Comparison of ENCODE assay signal across 19 cellular contexts in the genomic region with DNA sequence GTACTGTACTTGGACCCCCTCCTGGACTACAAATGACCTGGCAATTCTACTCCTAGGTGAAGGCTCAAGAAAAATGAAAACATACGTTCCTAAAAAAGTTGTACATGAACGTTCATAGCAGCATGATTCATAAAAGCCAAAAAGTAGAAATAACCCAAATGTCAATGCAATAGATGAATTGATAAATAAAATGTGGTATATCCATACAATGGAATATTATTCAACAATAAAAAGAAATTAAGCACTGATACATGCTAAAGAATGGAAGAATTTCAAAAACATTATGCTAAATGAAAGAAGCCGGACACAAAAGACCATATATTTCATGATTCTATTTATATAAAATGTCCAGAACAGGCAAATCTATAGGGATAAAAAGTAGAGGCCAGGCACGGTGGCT. TPM values are rescaled to one million over a fixed set of nuclear protein-coding genes. Genes with fewer than 3 reads are reported as not detected.
DNase-seq lines count a peak whose midpoint lies in the region; ATAC-seq, FAIRE-seq and TF ChIP-seq lines count a peak whose summit lies in the region.
"Had no signal": no experiment of that assay in that cellular context is flagged by ENCODE, and none has a peak within 500 bp of the region (broad histone marks: within the 10 kb centered on the region; RNA-seq: fewer than 3 reads in every experiment).

No MANE protein-coding gene starts in this region.

- H3K27ac Mint-ChIP-seq in naive thymus-derived CD4-positive, alpha-beta T cell, result no peak overlapping the region
- H3K27ac Mint-ChIP-seq in stimulated activated naive CD8-positive, alpha-beta T cell treated with anti-CD3 and anti-CD28 coated beads, Interleukin-15, amount 100 ng/mL, for 72 hours, result no peak overlapping the region
- H3K27ac Mint-ChIP-seq: CD4-positive, alpha-beta memory T cell; GM23338; H9 had no signal

- ATAC-seq in K562, result no peak
- ATAC-seq in naive thymus-derived CD4-positive, alpha-beta T cell, result no peak
- no peak for ATAC-seq in stimulated activated naive CD8-positive, alpha-beta T cell treated with anti-CD3 and anti-CD28 coated beads, Interleukin-15, amount 100 ng/mL, for 72 hours
- ATAC-seq: GM23338, HCT116 had no signal

- H3K4me3 Mint-ChIP-seq in naive thymus-derived CD4-positive, alpha-beta T cell, result no peak overlapping the region
- H3K4me3 Mint-ChIP-seq in stimulated activated naive CD8-positive, alpha-beta T cell treated with anti-CD3 and anti-CD28 coated beads, Interleukin-15, amount 100 ng/mL, for 72 hours, result no peak overlapping the region
- H3K4me3 Mint-ChIP-seq: CD4-positive, alpha-beta memory T cell; GM23338; H9 had no signal

- peaks cover 7 to 97% (median 67%) of the 10 kb centered on the region in 11 donors for H3K9me3 Mint-ChIP-seq in naive thymus-derived CD4-positive, alpha-beta T cell
- peaks cover 55 to 65% of the 10 kb centered on the region in 2 donors for H3K9me3 Mint-ChIP-seq in stimulated activated naive CD8-positive, alpha-beta T cell treated with anti-CD3 and anti-CD28 coated beads, Interleukin-15, amount 100 ng/mL, for 72 hours

- no peaks in the 10 kb centered on the region for H3K9me2 ChIP-seq in OCI-LY7 (ENCODE audit: insufficient read depth, low read length)

- no peak overlapping the region for H3K4me2 ChIP-seq in BLaER1
- H3K4me2 ChIP-seq in BLaER1 treated with 17β-estradiol and CSF1 and Interleukin-3, amounts not matched to agents 10 nM and 100 nM, result no peak overlapping the region
- H3K4me2 ChIP-seq in K562 (ENCODE audit: insufficient read depth, low read length), result no peak overlapping the region
- no peak overlapping the region for H3K4me2 ChIP-seq in OCI-LY7 (ENCODE audit: low read length)
- H3K4me2 ChIP-seq: GM23338 had no signal

- H3K4me1 ChIP-seq in BLaER1 (no peaks in the 10 kb centered on the region), K562 (replicated peaks in 1 of 2; ENCODE audit: control insufficient read depth in 2 of 2, insufficient read depth in 2 of 2, low read length in 2 of 2) (no peaks in the 10 kb centered on the region), OCI-LY7 (ENCODE audit: insufficient read depth, low read length, poor library complexity, severe bottlenecking) (no peaks in the 10 kb centered on the region)
- H3K4me1 ChIP-seq in BLaER1 treated with 17β-estradiol and CSF1 and Interleukin-3, amounts not matched to agents 10 nM and 100 nM, result no peaks in the 10 kb centered on the region
- H3K4me1 ChIP-seq in naive thymus-derived CD4-positive, alpha-beta T cell (ENCODE audit: control insufficient read depth in 2 of 2, insufficient read depth in 2 of 2, low read length in 2 of 2), result no peaks in the 10 kb centered on the region

- H3K9ac ChIP-seq in BLaER1, result no peak overlapping the region
- no peak overlapping the region for H3K9ac ChIP-seq in BLaER1 treated with 17β-estradiol and CSF1 and Interleukin-3, amounts not matched to agents 10 nM and 100 nM
- H3K9ac ChIP-seq in K562 (ENCODE audit: insufficient read depth in 1 of 2, low read depth in 2 of 2, low read length in 2 of 2), result no peak overlapping the region

- no peaks in the 10 kb centered on the region for H3K27me3 ChIP-seq in BLaER1
- no peaks in the 10 kb centered on the region for H3K27me3 ChIP-seq in BLaER1 treated with 17β-estradiol and CSF1 and Interleukin-3, amounts not matched to agents 10 nM and 100 nM
- no peaks in the 10 kb centered on the region for H3K27me3 ChIP-seq in K562 (ENCODE audit: control insufficient read depth in 2 of 2, insufficient read depth in 2 of 2, low read length in 2 of 2)
- H3K27me3 ChIP-seq in naive thymus-derived CD4-positive, alpha-beta T cell (ENCODE audit: control insufficient read depth in 2 of 2, insufficient read depth in 2 of 2, low read length in 2 of 2), result no peaks in the 10 kb centered on the region

- H3K27ac ChIP-seq in BLaER1, result no peak overlapping the region
- no peak overlapping the region for H3K27ac ChIP-seq in BLaER1 treated with 17β-estradiol and CSF1 and Interleukin-3, amounts not matched to agents 10 nM and 100 nM
- H3K27ac ChIP-seq in K562 (ENCODE audit: extremely low read depth, low read depth, low read length), result no peak overlapping the region
- H3K27ac ChIP-seq in naive thymus-derived CD4-positive, alpha-beta T cell (ENCODE audit: low read depth, low read length), result no peak overlapping the region
- no peak overlapping the region for H3K27ac ChIP-seq in OCI-LY7 (ENCODE audit: low read depth, low read length, poor library complexity, severe bottlenecking)

- CTCF ChIA-PET in K562 (lab: Yijun Ruan, JAX; ENCODE audit: low intra/inter-chr PET ratio) (no interaction called here), OCI-LY7 (lab: Charles Lee; ENCODE audit: unreplicated experiment) (no interaction called here)
- CTCF ChIA-PET in naive thymus-derived CD4-positive, alpha-beta T cell (lab: Charles Lee), result no interaction called here

- H2AFZ ChIP-seq in K562 (ENCODE audit: low read depth, low read length), result no peak overlapping the region
- H2AFZ ChIP-seq in OCI-LY7 (ENCODE audit: low read length), result no peak overlapping the region
- H2AFZ ChIP-seq: GM23338 had no signal

- H3K4me1 Mint-ChIP-seq in naive thymus-derived CD4-positive, alpha-beta T cell, result no peaks in the 10 kb centered on the region
- no peaks in the 10 kb centered on the region for H3K4me1 Mint-ChIP-seq in stimulated activated naive CD8-positive, alpha-beta T cell treated with anti-CD3 and anti-CD28 coated beads, Interleukin-15, amount 100 ng/mL, for 72 hours
- H3K4me1 Mint-ChIP-seq: CD4-positive, alpha-beta memory T cell; GM23338; H9 had no signal

- H3K9me1 ChIP-seq in K562 (ENCODE audit: control insufficient read depth, insufficient read depth, low read length), result no peaks in the 10 kb centered on the region

- POLR2A ChIA-PET in K562 (lab: Yijun Ruan, JAX) (interaction anchor here (1.0 kb wide), 1 partner anchor 11 kb away, joined by 7 read pairs; a partner anchor contains a TSS), OCI-LY7 (lab: Charles Lee) (no interaction called here)
- POLR2A ChIA-PET in naive thymus-derived CD4-positive, alpha-beta T cell (lab: Charles Lee), result no interaction called here

- H3K4me3 ChIP-seq in BLaER1 (peak overlapping the region; percentile 11; the same call in 1 of the 2 replicates), K562 (no peak overlapping the region), OCI-LY7 (ENCODE audit: low read depth, low read length, poor library complexity, severe bottlenecking) (no peak overlapping the region), foreskin fibroblast (ENCODE audit: low read depth in 1 of 2, low read length in 2 of 2) (no peak overlapping the region)
- H3K4me3 ChIP-seq in BLaER1 treated with 17β-estradiol and CSF1 and Interleukin-3, amounts not matched to agents 10 nM and 100 nM, result peak overlapping the region in 6 of 10 experiments; percentile 9 to 36 (median 21); a peak in 4 of 20 replicates
- peak overlapping the region; percentile 3 for H3K4me3 ChIP-seq in naive thymus-derived CD4-positive, alpha-beta T cell (ENCODE audit: low read length)
- H3K4me3 ChIP-seq: GM23338 had no signal

- intact Hi-C loops in K562 (cut with micrococcal nuclease), result no loop called here
- intact Hi-C loops in naive thymus-derived CD4-positive, alpha-beta T cell (cut with micrococcal nuclease), result no loop called here
- intact Hi-C loops in OCI-LY7 (cut with micrococcal nuclease; ENCODE audit: unreplicated experiment), result no loop called here

- H3K36me3 ChIP-seq in BLaER1 (peaks cover 94% of the 10 kb centered on the region), K562 (ENCODE audit: control insufficient read depth, insufficient read depth, low read length) (peaks cover 47% of the 10 kb centered on the region; the same call in 2 of the 3 replicates), OCI-LY7 (ENCODE audit: insufficient read depth, low read length) (no peaks in the 10 kb centered on the region)
- H3K36me3 ChIP-seq in BLaER1 treated with 17β-estradiol and CSF1 and Interleukin-3, amounts not matched to agents 10 nM and 100 nM, result peaks cover 91 to 96% (median 93%) of the 10 kb centered on the region in 11 experiments
- peaks cover 54 to 91% (median 65%) of the 10 kb centered on the region in 3 experiments for H3K36me3 ChIP-seq in naive thymus-derived CD4-positive, alpha-beta T cell (ENCODE audit: control insufficient read depth in 2 of 3, insufficient read depth in 3 of 3, low read length in 3 of 3)

- H4K20me1 ChIP-seq in BLaER1, result no peaks in the 10 kb centered on the region
- H4K20me1 ChIP-seq in BLaER1 treated with 17β-estradiol and CSF1 and Interleukin-3, amounts not matched to agents 10 nM and 100 nM, result no peaks in the 10 kb centered on the region
- H4K20me1 ChIP-seq in K562 (replicated peaks; ENCODE audit: control insufficient read depth, insufficient read depth, low read length), result no peaks in the 10 kb centered on the region
- no peaks in the 10 kb centered on the region for H4K20me1 ChIP-seq in OCI-LY7 (ENCODE audit: insufficient read depth, low read length)

- WGBS in K562 (ENCODE audit: insufficient coverage, low coverage, missing lambda C conversion rate), result 87% methylated on average over 4 of the region's 4 CpGs

- peak; percentile 48 for FAIRE-seq in K562 (lab: Jason Lieb, UNC)
- FAIRE-seq: GM12891, GM18507 had no signal

- H3K27me3 Mint-ChIP-seq in naive thymus-derived CD4-positive, alpha-beta T cell, result no peaks in the 10 kb centered on the region
- H3K27me3 Mint-ChIP-seq in stimulated activated naive CD8-positive, alpha-beta T cell treated with anti-CD3 and anti-CD28 coated beads, Interleukin-15, amount 100 ng/mL, for 72 hours, result no peaks in the 10 kb centered on the region
- H3K27me3 Mint-ChIP-seq: CD4-positive, alpha-beta memory T cell had no signal

- no peak for TF ChIP-seq POLR2A in K562 (conservative IDR thresholded peaks at IDR 0.05)

- H3K9me3 ChIP-seq in BLaER1, result peaks cover 87% of the 10 kb centered on the region
- H3K9me3 ChIP-seq in BLaER1 treated with 17β-estradiol and CSF1 and Interleukin-3, amounts not matched to agents 10 nM and 100 nM (replicated peaks in 1 of 11), result peaks cover 88 to 95% (median 94%) of the 10 kb centered on the region in 11 experiments
- H3K9me3 ChIP-seq in K562 (replicated peaks; ENCODE audit: control insufficient read depth, insufficient read depth, low read depth, low read length), result peaks cover 17% of the 10 kb centered on the region
- H3K9me3 ChIP-seq in naive thymus-derived CD4-positive, alpha-beta T cell (ENCODE audit: control insufficient read depth in 2 of 3, low read length in 3 of 3), result peaks cover 16 to 75% (median 30%) of the 10 kb centered on the region in 3 experiments
- no peaks in the 10 kb centered on the region for H3K9me3 ChIP-seq in OCI-LY7 (ENCODE audit: low read length)

- peaks cover 51 to 94% (median 92%) of the 10 kb centered on the region in 5 donors for H3K36me3 Mint-ChIP-seq in naive thymus-derived CD4-positive, alpha-beta T cell

- no peak for TF ChIP-seq RAD21 in K562 (CRISPR knock-in tag; conservative IDR thresholded peaks at IDR 0.05 in 1 of 2, IDR thresholded peaks at IDR 0.05 in 1 of 2)

- H3K79me2 ChIP-seq in K562 (ENCODE audit: control insufficient read depth, insufficient read depth, low read length) (no peaks in the 10 kb centered on the region), OCI-LY7 (ENCODE audit: insufficient read depth, low read depth, low read length) (no peaks in the 10 kb centered on the region)

- no peak for DNase-seq in K562 (ENCODE audit: extremely low read depth in 1 of 4, low spot score in 3 of 4)
- DNase-seq in naive thymus-derived CD4-positive, alpha-beta T cell, result no peak
- DNase-seq in OCI-LY7 (ENCODE audit: low spot score), result no peak
- DNase-seq in stimulated activated naive CD8-positive, alpha-beta T cell treated with anti-CD3 and anti-CD28 coated beads, Interleukin-15, amount 100 ng/mL, for 72 hours, result no peak
- no peak for DNase-seq in C1 segment of cervical spinal cord (lab: John Stamatoyannopoulos, UW)
- no peak for DNase-seq in foreskin fibroblast
- DNase-seq: Calu3; CD4-positive, alpha-beta memory T cell; COR-L47; DMS53; DMS79 treated with DMSO at 0.1 percent for 48 hours; GF-D8; H9 had no signal

- TF ChIP-seq CTCF in K562 (IDR thresholded peaks at IDR 0.05 in 2 of 3, conservative IDR thresholded peaks at IDR 0.05 in 1 of 3; ENCODE audit: insufficient read depth in 2 of 3, low read depth in 1 of 3, low read length in 3 of 3) (no peak), OCI-LY7 (conservative IDR thresholded peaks at IDR 0.05; ENCODE audit: low read length) (no peak), foreskin fibroblast (IDR thresholded peaks at IDR 0.05; ENCODE audit: low read depth, low read length) (no peak)

- TF ChIP-seq EP300 in K562 (IDR thresholded peaks at IDR 0.05; ENCODE audit: low read length), result no peak

- BruUV-seq in K562 (replicated peaks; lab: Mats Ljungman, UMichigan) (no TSS peak), OCI-LY7 (replicated peaks; lab: Mats Ljungman, UMichigan) (no TSS peak)

- in situ Hi-C loops in K562 (cut with MboI), result no loop called here

RNA-seq across cellular contexts. Expression of a gene that starts 9.5 kb away (rescaled TPM):
- 15.9 and 32.0 TPM in 2 replicates for total RNA-seq in K562 (2011; cell fraction: chromatin; rRNA removed; ENCODE audit: low replicate concordance)
- total RNA-seq in K562 (2011; cell fraction: nucleolus; rRNA removed), result 8.2 and 9.1 TPM in 2 replicates
- total RNA-seq in K562 (2011; cell fraction: nucleoplasm; rRNA removed), result 13.6 and 17.8 TPM in 2 replicates
- total RNA-seq in K562 (2014; rRNA removed) (2.6 and 3.2 TPM in 2 replicates), K562 (2014; rRNA removed; fragmentation: Illumina TruSeq; extraction: Trizol) (6.8 and 8.7 TPM in 2 replicates), K562 (2015; rRNA removed; fragmentation: Illumina TruSeq; extraction: Trizol) (4.1 and 5.5 TPM in 2 replicates), K562 (2021) (4.5 TPM in 2 replicates), OCI-LY7 (2022) (not detected in 2 replicates)
- polyA plus RNA-seq in K562 (2011; rRNA removed) (4.5 and 4.9 TPM in 2 replicates), K562 (2014; fragmentation: Illumina TruSeq; extraction: Trizol) (4.0 and 5.1 TPM in 2 replicates), K562 (2014; fragmentation: Nextera tagmentation; extraction: Ambion mirVana) (1 to 10 TPM; 2.8 to 3.5 TPM), K562 (2014; rRNA removed) (3.0 and 3.4 TPM in 2 replicates)
- polyA plus RNA-seq in K562 (2011; cell fraction: cytosol; rRNA removed), result 1.0 and 2.1 TPM in 2 replicates
- polyA plus RNA-seq in K562 (2011; cell fraction: nucleus; rRNA removed), result 8.5 and 10.9 TPM in 2 replicates
- polyA plus RNA-seq in K562 (2012), result 5.5 and 5.8 TPM in 2 replicates
- polyA minus RNA-seq in K562 (2011; rRNA and poly(A)+ RNA removed), result 10.4 and 15.0 TPM in 2 replicates
- 1.6 and 1.9 TPM in 2 replicates for polyA minus RNA-seq in K562 (2011; cell fraction: cytosol; rRNA and poly(A)+ RNA removed)
- 5.0 and 9.1 TPM in 2 replicates for polyA minus RNA-seq in K562 (2011; cell fraction: nucleus; rRNA and poly(A)+ RNA removed)
- 10 to 100 TPM; 13.2 to 25.0 (median 18.1) TPM for total RNA-seq in naive thymus-derived CD4-positive, alpha-beta T cell
- 1 to 10 TPM; 3.0 to 7.9 TPM for polyA plus RNA-seq in naive thymus-derived CD4-positive, alpha-beta T cell
- not detected in 2 replicates for total RNA-seq in OCI-LY7 (2014; rRNA removed; shearing (Covaris generic))

RNA-seq across cellular contexts. Expression of a gene that starts 11.0 kb away (rescaled TPM):
- 8.1 and 17.4 TPM in 2 replicates for total RNA-seq in K562 (2011; cell fraction: chromatin; rRNA removed; ENCODE audit: low replicate concordance)
- total RNA-seq in K562 (2011; cell fraction: nucleolus; rRNA removed), result 5.3 and 6.6 TPM in 2 replicates
- total RNA-seq in K562 (2011; cell fraction: nucleoplasm; rRNA removed), result 8.9 and 9.9 TPM in 2 replicates
- total RNA-seq in K562 (2014; rRNA removed) (7.4 and 11.4 TPM in 2 replicates), K562 (2014; rRNA removed; fragmentation: Illumina TruSeq; extraction: Trizol) (16.3 and 18.7 TPM in 2 replicates), K562 (2015; rRNA removed; fragmentation: Illumina TruSeq; extraction: Trizol) (10.3 and 10.6 TPM in 2 replicates), K562 (2021) (11.7 and 11.9 TPM in 2 replicates), OCI-LY7 (2022) (8.9 and 9.0 TPM in 2 replicates)
- polyA plus RNA-seq in K562 (2011; rRNA removed) (8.6 and 13.6 TPM in 2 replicates), K562 (2014; fragmentation: Illumina TruSeq; extraction: Trizol) (10.9 and 12.3 TPM in 2 replicates), K562 (2014; fragmentation: Nextera tagmentation; extraction: Ambion mirVana) (1 to 10 TPM; 7.2 to 9.4 TPM), K562 (2014; rRNA removed) (4.9 and 6.0 TPM in 2 replicates)
- 3.7 and 4.1 TPM in 2 replicates for polyA plus RNA-seq in K562 (2011; cell fraction: cytosol; rRNA removed)
- 5.6 and 6.4 TPM in 2 replicates for polyA plus RNA-seq in K562 (2011; cell fraction: nucleus; rRNA removed)
- polyA plus RNA-seq in K562 (2012), result 5.9 and 6.5 TPM in 2 replicates
- 15.6 and 19.2 TPM in 2 replicates for polyA minus RNA-seq in K562 (2011; rRNA and poly(A)+ RNA removed)
- polyA minus RNA-seq in K562 (2011; cell fraction: cytosol; rRNA and poly(A)+ RNA removed), result 4.9 and 7.1 TPM in 2 replicates
- polyA minus RNA-seq in K562 (2011; cell fraction: nucleus; rRNA and poly(A)+ RNA removed), result 4.8 and 8.2 TPM in 2 replicates
- 10 to 100 TPM in 3 of 5 experiments, 1 to 10 TPM in 2; 5.0 to 14.1 (median 11.1) TPM for total RNA-seq in naive thymus-derived CD4-positive, alpha-beta T cell
- polyA plus RNA-seq in naive thymus-derived CD4-positive, alpha-beta T cell, result 1 to 10 TPM; 5.6 to 7.0 TPM
- 10.0 and 11.2 TPM in 2 replicates for total RNA-seq in OCI-LY7 (2014; rRNA removed; shearing (Covaris generic))

RNA-seq across cellular contexts. Expression of a gene that starts 31.2 kb away (rescaled TPM):
- total RNA-seq in K562 (2011; cell fraction: chromatin; rRNA removed; ENCODE audit: low replicate concordance), result 7.8 and 13.9 TPM in 2 replicates
- 5.3 and 6.4 TPM in 2 replicates for total RNA-seq in K562 (2011; cell fraction: nucleolus; rRNA removed)
- total RNA-seq in K562 (2011; cell fraction: nucleoplasm; rRNA removed), result 7.0 and 7.1 TPM in 2 replicates
- total RNA-seq in K562 (2014; rRNA removed) (1.2 and 4.4 TPM in 2 replicates), K562 (2014; rRNA removed; fragmentation: Illumina TruSeq; extraction: Trizol) (3.8 and 4.7 TPM in 2 replicates), K562 (2015; rRNA removed; fragmentation: Illumina TruSeq; extraction: Trizol) (2.2 and 2.9 TPM in 2 replicates), K562 (2021) (2.2 and 3.0 TPM in 2 replicates), OCI-LY7 (2022) (not detected in 2 replicates)
- polyA plus RNA-seq in K562 (2011; rRNA removed) (0.69 and 2.7 TPM in 2 replicates), K562 (2014; fragmentation: Illumina TruSeq; extraction: Trizol) (2.1 and 2.4 TPM in 2 replicates), K562 (2014; fragmentation: Nextera tagmentation; extraction: Ambion mirVana) (1 to 10 TPM; 1.2 to 1.8 TPM), K562 (2014; rRNA removed) (2.3 and 2.7 TPM in 2 replicates)
- 0.18 and 0.95 TPM in 2 replicates for polyA plus RNA-seq in K562 (2011; cell fraction: cytosol; rRNA removed)
- 0.29 and 2.6 TPM in 2 replicates for polyA plus RNA-seq in K562 (2011; cell fraction: nucleus; rRNA removed)
- 1.8 and 2.3 TPM in 2 replicates for polyA plus RNA-seq in K562 (2012)
- 1.5 and 9.2 TPM in 2 replicates for polyA minus RNA-seq in K562 (2011; rRNA and poly(A)+ RNA removed)
- polyA minus RNA-seq in K562 (2011; cell fraction: cytosol; rRNA and poly(A)+ RNA removed), result 3.1 TPM in 1 of 2 replicates, not detected in the other
- 1.1 and 4.4 TPM in 2 replicates for polyA minus RNA-seq in K562 (2011; cell fraction: nucleus; rRNA and poly(A)+ RNA removed)
- 10 to 100 TPM in 3 of 5 experiments, 1 to 10 TPM in 2; 8.7 to 20.9 (median 11.0) TPM for total RNA-seq in naive thymus-derived CD4-positive, alpha-beta T cell
- 10 to 100 TPM; 11.5 to 12.1 TPM for polyA plus RNA-seq in naive thymus-derived CD4-positive, alpha-beta T cell
- 0.03 TPM in 1 of 2 replicates, not detected in the other for total RNA-seq in OCI-LY7 (2014; rRNA removed; shearing (Covaris generic))

RNA-seq across cellular contexts. Expression of a gene that starts 52.5 kb away (rescaled TPM):
- 2.4 and 5.7 TPM in 2 replicates for total RNA-seq in K562 (2011; cell fraction: chromatin; rRNA removed; ENCODE audit: low replicate concordance)
- total RNA-seq in K562 (2011; cell fraction: nucleolus; rRNA removed), result 1.8 and 2.5 TPM in 2 replicates
- total RNA-seq in K562 (2011; cell fraction: nucleoplasm; rRNA removed), result 3.5 and 5.0 TPM in 2 replicates
- total RNA-seq in K562 (2014; rRNA removed), result 1.8 TPM in 2 replicates
- total RNA-seq in K562 (2014; rRNA removed; fragmentation: Illumina TruSeq; extraction: Trizol), result 3.4 and 4.9 TPM in 2 replicates
- 3.0 and 3.1 TPM in 2 replicates for total RNA-seq in K562 (2015; rRNA removed; fragmentation: Illumina TruSeq; extraction: Trizol)
- total RNA-seq in K562 (2021), result 2.0 and 2.9 TPM in 2 replicates
- polyA plus RNA-seq in K562 (2011; rRNA removed), result 1.9 and 3.5 TPM in 2 replicates
- polyA plus RNA-seq in K562 (2011; cell fraction: cytosol; rRNA removed), result 0.10 and 1.2 TPM in 2 replicates
- 0.87 and 2.2 TPM in 2 replicates for polyA plus RNA-seq in K562 (2011; cell fraction: nucleus; rRNA removed)
- 1.9 and 2.9 TPM in 2 replicates for polyA plus RNA-seq in K562 (2012)
- 2.9 TPM in 2 replicates for polyA plus RNA-seq in K562 (2014; fragmentation: Illumina TruSeq; extraction: Trizol)
- 1 to 10 TPM; 3.4 to 4.8 TPM for polyA plus RNA-seq in K562 (2014; fragmentation: Nextera tagmentation; extraction: Ambion mirVana)
- 1.6 and 1.7 TPM in 2 replicates for polyA plus RNA-seq in K562 (2014; rRNA removed)
- 2.3 and 7.2 TPM in 2 replicates for polyA minus RNA-seq in K562 (2011; rRNA and poly(A)+ RNA removed)
- polyA minus RNA-seq in K562 (2011; cell fraction: cytosol; rRNA and poly(A)+ RNA removed), result 1.0 and 1.1 TPM in 2 replicates
- polyA minus RNA-seq in K562 (2011; cell fraction: nucleus; rRNA and poly(A)+ RNA removed), result 1.1 and 3.6 TPM in 2 replicates
- total RNA-seq in naive thymus-derived CD4-positive, alpha-beta T cell, result 10 to 100 TPM; 18.1 to 43.7 (median 36.0) TPM
- polyA plus RNA-seq in naive thymus-derived CD4-positive, alpha-beta T cell, result 10 to 100 TPM; 19.9 to 26.8 TPM
- total RNA-seq in OCI-LY7 (2014; rRNA removed; shearing (Covaris generic)), result 3.1 and 5.2 TPM in 2 replicates
- total RNA-seq in OCI-LY7 (2022), result 4.9 and 6.2 TPM in 2 replicates

RNA-seq across cellular contexts. Expression of a gene that starts 56.4 kb away (rescaled TPM):
- total RNA-seq in K562 (2011; cell fraction: chromatin; rRNA removed; ENCODE audit: low replicate concordance), result 29.3 and 113 TPM in 2 replicates
- total RNA-seq in K562 (2011; cell fraction: nucleolus; rRNA removed), result 15.5 and 20.5 TPM in 2 replicates
- total RNA-seq in K562 (2011; cell fraction: nucleoplasm; rRNA removed), result 31.7 and 32.9 TPM in 2 replicates
- total RNA-seq in K562 (2014; rRNA removed) (5.5 and 8.2 TPM in 2 replicates), K562 (2014; rRNA removed; fragmentation: Illumina TruSeq; extraction: Trizol) (16.4 and 17.1 TPM in 2 replicates), K562 (2015; rRNA removed; fragmentation: Illumina TruSeq; extraction: Trizol) (11.7 and 12.4 TPM in 2 replicates), K562 (2021) (10.1 and 11.0 TPM in 2 replicates), OCI-LY7 (2022) (not detected in 2 replicates)
- polyA plus RNA-seq in K562 (2011; rRNA removed) (11.1 and 13.5 TPM in 2 replicates), K562 (2014; fragmentation: Illumina TruSeq; extraction: Trizol) (11.9 and 12.2 TPM in 2 replicates), K562 (2014; fragmentation: Nextera tagmentation; extraction: Ambion mirVana) (1 to 10 TPM; 3.1 to 5.4 TPM), K562 (2014; rRNA removed) (5.1 and 8.3 TPM in 2 replicates)
- polyA plus RNA-seq in K562 (2011; cell fraction: cytosol; rRNA removed), result 6.8 and 6.9 TPM in 2 replicates
- polyA plus RNA-seq in K562 (2011; cell fraction: nucleus; rRNA removed), result 20.7 and 23.8 TPM in 2 replicates
- polyA plus RNA-seq in K562 (2012), result 6.1 and 13.4 TPM in 2 replicates
- polyA minus RNA-seq in K562 (2011; rRNA and poly(A)+ RNA removed), result 20.7 and 24.7 TPM in 2 replicates
- 9.6 and 12.1 TPM in 2 replicates for polyA minus RNA-seq in K562 (2011; cell fraction: cytosol; rRNA and poly(A)+ RNA removed)
- 10.4 and 17.8 TPM in 2 replicates for polyA minus RNA-seq in K562 (2011; cell fraction: nucleus; rRNA and poly(A)+ RNA removed)
- total RNA-seq in naive thymus-derived CD4-positive, alpha-beta T cell, result 10 to 100 TPM; 22.6 to 43.5 (median 27.5) TPM
- 1 to 10 TPM; 3.1 to 3.7 TPM for polyA plus RNA-seq in naive thymus-derived CD4-positive, alpha-beta T cell
- total RNA-seq in OCI-LY7 (2014; rRNA removed; shearing (Covaris generic)), result not detected in 2 replicates

Comparison
In these comparisons a context has a peak if more than half of its experiments do, and no peak if none do; other contexts are left out.
1. H3K4me3 ChIP-seq: peak in BLaER1 (single experiment), BLaER1 treated with 17β-estradiol and CSF1 and Interleukin-3, amounts not matched to agents 10 nM and 100 nM (6 of 10) and naive thymus-derived CD4-positive, alpha-beta T cell (single experiment); none in K562 (single experiment), OCI-LY7 (single experiment) and foreskin fibroblast (0 of 2).